9 cellular contexts compared by ENCODE assay signal in the genomic region with DNA sequence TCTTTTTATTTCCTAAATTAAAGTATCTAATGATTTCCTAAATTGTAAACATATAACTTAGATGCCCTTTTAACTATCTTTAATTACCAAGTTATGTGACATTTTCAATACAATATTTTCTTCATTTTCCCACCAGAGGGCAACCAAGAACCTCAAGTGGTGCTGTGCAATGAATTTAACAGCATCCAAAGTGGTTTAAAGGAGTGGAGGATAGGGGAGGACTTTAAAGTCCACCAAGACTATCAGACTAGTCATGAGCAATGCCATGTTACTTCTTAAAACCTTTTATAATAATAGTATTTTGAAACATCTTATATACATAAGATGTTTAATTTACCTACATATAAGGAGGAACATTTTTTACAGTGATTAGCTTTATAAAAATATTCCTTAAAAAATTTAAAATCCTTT.
DNase-seq lines count a peak whose midpoint lies in the region; ATAC-seq and TF ChIP-seq lines count a peak whose summit lies in the region.
"Had no signal": no experiment of that assay in that cellular context is flagged by ENCODE, and none has a peak within 500 bp of the region (broad histone marks: within the 10 kb centered on the region; RNA-seq: fewer than 3 reads in every experiment).

No MANE protein-coding gene starts in this region.

- H3K9me3 ChIP-seq in SJCRH30 (replicated peaks) (no peaks in the 10 kb centered on the region), parathyroid adenoma (ENCODE audit: control insufficient read depth, low read length) (no peaks in the 10 kb centered on the region)
- H3K9me3 ChIP-seq: BLaER1 treated with 17β-estradiol and CSF1 and Interleukin-3, amounts not matched to agents 10 nM and 100 nM had no signal

- peaks cover 13% of the 10 kb centered on the region for H3K4me1 Mint-ChIP-seq in activated T-helper 17 cell treated with anti-CD3 and anti-CD28 coated beads, Interleukin-2, amount 50 U/mL, for 72 hours

- DNase-seq in NCI-H1436 (lab: John Stamatoyannopoulos, UW): peak; percentile 78
- no peak for DNase-seq in NCI-H1436 treated with DMSO at 0.1 percent for 48 hours (lab: John Stamatoyannopoulos, UW)
- peak; percentile 64 for DNase-seq in LHCN-M2 (ENCODE audit: low read depth)
- peak; percentile 12 to 77 for DNase-seq in SJCRH30
- peak; percentile 78 for DNase-seq in fibroblast of peridontal ligament (ENCODE audit: extremely low read depth)

- no peaks in the 10 kb centered on the region for H3K4me1 ChIP-seq in SJCRH30
- H3K4me1 ChIP-seq in parathyroid adenoma: no peaks in the 10 kb centered on the region

- no peaks in the 10 kb centered on the region for H3K27me3 ChIP-seq in SJCRH30
- H3K27me3 ChIP-seq in parathyroid adenoma (ENCODE audit: control insufficient read depth, insufficient read depth, low read length): no peaks in the 10 kb centered on the region
- H3K27me3 ChIP-seq: BLaER1 treated with 17β-estradiol and CSF1 and Interleukin-3, amounts not matched to agents 10 nM and 100 nM had no signal

- H3K4me2 ChIP-seq in parathyroid adenoma (ENCODE audit: low read length): no peak overlapping the region

- no peaks in the 10 kb centered on the region for H3K9me3 Mint-ChIP-seq in activated T-helper 17 cell treated with anti-CD3 and anti-CD28 coated beads, Interleukin-2, amount 50 U/mL, for 72 hours

- H2AFZ ChIP-seq in parathyroid adenoma: no peak overlapping the region

- H3K36me3 Mint-ChIP-seq in activated T-helper 17 cell treated with anti-CD3 and anti-CD28 coated beads, Interleukin-2, amount 50 U/mL, for 72 hours (ENCODE audit: low read depth): no peaks in the 10 kb centered on the region

- H3K4me3 ChIP-seq in SJCRH30 (no peak overlapping the region), parathyroid adenoma (ENCODE audit: low read depth, low read length) (no peak overlapping the region)
- H3K4me3 ChIP-seq: BLaER1 treated with 17β-estradiol and CSF1 and Interleukin-3, amounts not matched to agents 10 nM and 100 nM had no signal

- ATAC-seq in activated T-helper 17 cell treated with anti-CD3 and anti-CD28 coated beads, Interleukin-2, amount 50 U/mL, for 72 hours (replicated peaks): no peak
- no peak for ATAC-seq in GM19023 (IDR thresholded peaks at IDR 0.05; ENCODE audit: unreplicated experiment)

- H3K9ac ChIP-seq in parathyroid adenoma: no peak overlapping the region
- H3K9ac ChIP-seq: BLaER1 treated with 17β-estradiol and CSF1 and Interleukin-3, amounts not matched to agents 10 nM and 100 nM had no signal

- peak; percentile 54 for TF ChIP-seq CTCF in parathyroid adenoma (IDR thresholded peaks at IDR 0.05)

- H3K27ac ChIP-seq in SJCRH30 (no peak overlapping the region), parathyroid adenoma (no peak overlapping the region)
- H3K27ac ChIP-seq: BLaER1 treated with 17β-estradiol and CSF1 and Interleukin-3, amounts not matched to agents 10 nM and 100 nM had no signal

- no peak overlapping the region for H3K4me3 Mint-ChIP-seq in activated T-helper 17 cell treated with anti-CD3 and anti-CD28 coated beads, Interleukin-2, amount 50 U/mL, for 72 hours

- no peak overlapping the region for H3K27ac Mint-ChIP-seq in activated T-helper 17 cell treated with anti-CD3 and anti-CD28 coated beads, Interleukin-2, amount 50 U/mL, for 72 hours

- peaks cover 4% of the 10 kb centered on the region for H3K79me2 ChIP-seq in parathyroid adenoma

- H3K36me3 ChIP-seq in SJCRH30 (no peaks in the 10 kb centered on the region), parathyroid adenoma (ENCODE audit: control insufficient read depth, insufficient read depth, low read length) (no peaks in the 10 kb centered on the region)

- no peaks in the 10 kb centered on the region for H3K27me3 Mint-ChIP-seq in activated T-helper 17 cell treated with anti-CD3 and anti-CD28 coated beads, Interleukin-2, amount 50 U/mL, for 72 hours
